In the genomic region with DNA sequence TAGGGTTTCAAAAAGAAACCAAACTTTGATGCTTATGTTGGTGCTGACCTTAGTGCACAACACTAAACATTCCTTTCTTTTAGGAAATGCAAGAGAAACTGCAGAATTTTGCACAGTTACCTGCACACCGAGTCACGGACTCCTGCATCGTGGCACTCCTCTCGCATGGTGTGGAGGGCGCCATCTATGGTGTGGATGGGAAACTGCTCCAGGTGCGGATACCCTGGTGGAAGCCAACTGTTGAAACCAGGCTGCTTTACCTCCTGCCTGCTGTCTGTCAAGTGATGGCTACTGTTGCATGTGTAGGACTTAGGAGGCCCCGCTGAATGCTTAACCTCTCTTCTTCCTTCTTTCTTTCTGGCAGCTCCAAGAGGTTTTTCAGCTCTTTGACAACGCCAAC, we compare ENCODE assay signal across 1 cellular context.
TF ChIP-seq lines count a peak whose summit lies in the region.

No MANE protein-coding gene starts in this region.

TF ChIP-seq in GM23338, 12 proteins besides CTCF, POLR2A, EP300 and RAD21:
- TF ChIP-seq, protein P1, sequence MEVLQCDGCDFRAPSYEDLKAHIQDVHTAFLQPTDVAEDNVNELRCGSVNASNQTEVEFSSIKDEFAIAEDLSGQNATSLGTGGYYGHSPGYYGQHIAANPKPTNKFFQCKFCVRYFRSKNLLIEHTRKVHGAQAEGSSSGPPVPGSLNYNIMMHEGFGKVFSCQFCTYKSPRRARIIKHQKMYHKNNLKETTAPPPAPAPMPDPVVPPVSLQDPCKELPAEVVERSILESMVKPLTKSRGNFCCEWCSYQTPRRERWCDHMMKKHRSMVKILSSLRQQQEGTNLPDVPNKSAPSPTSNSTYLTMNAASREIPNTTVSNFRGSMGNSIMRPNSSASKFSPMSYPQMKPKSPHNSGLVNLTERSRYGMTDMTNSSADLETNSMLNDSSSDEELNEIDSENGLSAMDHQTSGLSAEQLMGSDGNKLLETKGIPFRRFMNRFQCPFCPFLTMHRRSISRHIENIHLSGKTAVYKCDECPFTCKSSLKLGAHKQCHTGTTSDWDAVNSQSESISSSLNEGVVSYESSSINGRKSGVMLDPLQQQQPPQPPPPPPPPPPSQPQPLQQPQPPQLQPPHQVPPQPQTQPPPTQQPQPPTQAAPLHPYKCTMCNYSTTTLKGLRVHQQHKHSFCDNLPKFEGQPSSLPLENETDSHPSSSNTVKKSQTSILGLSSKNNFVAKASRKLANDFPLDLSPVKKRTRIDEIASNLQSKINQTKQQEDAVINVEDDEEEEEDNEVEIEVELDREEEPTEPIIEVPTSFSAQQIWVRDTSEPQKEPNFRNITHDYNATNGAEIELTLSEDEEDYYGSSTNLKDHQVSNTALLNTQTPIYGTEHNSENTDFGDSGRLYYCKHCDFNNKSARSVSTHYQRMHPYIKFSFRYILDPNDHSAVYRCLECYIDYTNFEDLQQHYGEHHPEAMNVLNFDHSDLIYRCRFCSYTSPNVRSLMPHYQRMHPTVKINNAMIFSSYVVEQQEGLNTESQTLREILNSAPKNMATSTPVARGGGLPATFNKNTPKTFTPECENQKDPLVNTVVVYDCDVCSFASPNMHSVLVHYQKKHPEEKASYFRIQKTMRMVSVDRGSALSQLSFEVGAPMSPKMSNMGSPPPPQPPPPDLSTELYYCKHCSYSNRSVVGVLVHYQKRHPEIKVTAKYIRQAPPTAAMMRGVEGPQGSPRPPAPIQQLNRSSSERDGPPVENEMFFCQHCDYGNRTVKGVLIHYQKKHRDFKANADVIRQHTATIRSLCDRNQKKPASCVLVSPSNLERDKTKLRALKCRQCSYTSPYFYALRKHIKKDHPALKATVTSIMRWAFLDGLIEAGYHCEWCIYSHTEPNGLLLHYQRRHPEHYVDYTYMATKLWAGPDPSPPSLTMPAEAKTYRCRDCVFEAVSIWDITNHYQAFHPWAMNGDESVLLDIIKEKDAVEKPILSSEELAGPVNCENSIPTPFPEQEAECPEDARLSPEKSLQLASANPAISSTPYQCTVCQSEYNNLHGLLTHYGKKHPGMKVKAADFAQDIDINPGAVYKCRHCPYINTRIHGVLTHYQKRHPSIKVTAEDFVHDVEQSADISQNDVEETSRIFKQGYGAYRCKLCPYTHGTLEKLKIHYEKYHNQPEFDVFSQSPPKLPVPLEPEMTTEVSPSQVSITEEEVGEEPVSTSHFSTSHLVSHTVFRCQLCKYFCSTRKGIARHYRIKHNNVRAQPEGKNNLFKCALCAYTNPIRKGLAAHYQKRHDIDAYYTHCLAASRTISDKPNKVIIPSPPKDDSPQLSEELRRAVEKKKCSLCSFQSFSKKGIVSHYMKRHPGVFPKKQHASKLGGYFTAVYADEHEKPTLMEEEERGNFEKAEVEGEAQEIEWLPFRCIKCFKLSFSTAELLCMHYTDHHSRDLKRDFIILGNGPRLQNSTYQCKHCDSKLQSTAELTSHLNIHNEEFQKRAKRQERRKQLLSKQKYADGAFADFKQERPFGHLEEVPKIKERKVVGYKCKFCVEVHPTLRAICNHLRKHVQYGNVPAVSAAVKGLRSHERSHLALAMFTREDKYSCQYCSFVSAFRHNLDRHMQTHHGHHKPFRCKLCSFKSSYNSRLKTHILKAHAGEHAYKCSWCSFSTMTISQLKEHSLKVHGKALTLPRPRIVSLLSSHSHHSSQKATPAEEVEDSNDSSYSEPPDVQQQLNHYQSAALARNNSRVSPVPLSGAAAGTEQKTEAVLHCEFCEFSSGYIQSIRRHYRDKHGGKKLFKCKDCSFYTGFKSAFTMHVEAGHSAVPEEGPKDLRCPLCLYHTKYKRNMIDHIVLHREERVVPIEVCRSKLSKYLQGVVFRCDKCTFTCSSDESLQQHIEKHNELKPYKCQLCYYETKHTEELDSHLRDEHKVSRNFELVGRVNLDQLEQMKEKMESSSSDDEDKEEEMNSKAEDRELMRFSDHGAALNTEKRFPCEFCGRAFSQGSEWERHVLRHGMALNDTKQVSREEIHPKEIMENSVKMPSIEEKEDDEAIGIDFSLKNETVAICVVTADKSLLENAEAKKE (CRISPR knock-in tag; IDR thresholded peaks at IDR 0.05), result no peak
- TF ChIP-seq ZNF114 (CRISPR knock-in tag; IDR thresholded peaks at IDR 0.05) (no peak), EZH2phosphoT487 (IDR thresholded peaks at IDR 0.05; ENCODE audit: unreplicated experiment) (no peak), CREB1 (CRISPR knock-in tag; IDR thresholded peaks at IDR 0.05; ENCODE audit: low read depth) (no peak)
